ENCODE assay signal across 7 cellular contexts in genomic region chr16:62167551-62167950, GRCh38.
"Had no signal": no experiment of that assay in that cellular context is flagged by ENCODE, and none has a peak within 500 bp of the region (broad histone marks: within the 10 kb centered on the region; RNA-seq: fewer than 3 reads in every experiment).

No MANE protein-coding gene starts in this region.

- H3K4me2 ChIP-seq: GM23338 had no signal

- H2AFZ ChIP-seq: GM23338 had no signal

- FAIRE-seq: H1, H54, HTR-8/SVneo had no signal

- H3K4me3 ChIP-seq: GM23338 had no signal

- ATAC-seq: GM23338 had no signal

- DNase-seq: H9, HCEC 1CT, IMR-90 had no signal
